11 cellular contexts compared by ENCODE assay signal in the genomic region with DNA sequence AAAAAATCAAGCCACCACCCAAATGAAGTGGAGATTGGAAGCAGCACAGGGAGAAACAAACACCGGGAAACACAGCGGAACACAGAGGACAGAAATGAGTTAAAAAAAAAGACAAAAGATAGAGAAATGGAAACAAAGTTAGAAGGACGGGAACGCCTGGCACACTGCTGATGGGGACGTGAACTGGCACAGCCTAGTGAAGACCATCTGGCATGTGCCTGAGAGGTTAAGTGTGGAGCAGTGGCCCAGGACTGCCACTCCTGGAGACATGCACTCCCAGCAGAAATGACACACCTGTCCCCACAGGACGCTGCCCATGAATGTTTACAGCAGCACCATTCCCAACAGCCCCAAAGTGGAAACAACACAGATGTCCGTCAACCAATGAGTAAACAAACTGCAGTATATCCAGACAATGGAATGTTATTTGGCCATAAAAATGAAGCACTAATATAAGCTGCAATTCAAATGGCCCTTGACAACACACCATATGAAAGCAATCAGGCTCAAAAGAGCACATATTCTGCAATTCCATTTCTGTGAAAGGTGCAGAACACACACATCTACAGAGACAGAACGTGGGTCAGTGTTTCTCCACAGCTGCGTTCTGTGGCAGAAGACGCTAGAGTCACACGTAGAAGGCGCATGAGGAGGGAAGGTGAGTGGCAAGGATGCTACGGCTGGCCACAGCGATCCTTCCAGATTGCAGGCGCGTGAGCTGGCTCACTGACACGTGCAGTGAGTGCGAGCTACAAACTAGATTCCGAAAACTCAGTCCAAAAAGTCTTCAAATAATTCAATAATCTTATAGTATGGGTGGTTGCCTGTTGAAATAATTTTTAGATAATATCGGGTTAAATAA. TPM values are rescaled to one million over a fixed set of nuclear protein-coding genes. Genes with fewer than 3 reads are reported as not detected.
DNase-seq lines count a peak whose midpoint lies in the region; ATAC-seq and TF ChIP-seq lines count a peak whose summit lies in the region.
"Had no signal": no experiment of that assay in that cellular context is flagged by ENCODE, and none has a peak within 500 bp of the region (broad histone marks: within the 10 kb centered on the region; RNA-seq: fewer than 3 reads in every experiment).

No MANE protein-coding gene starts in this region.

- peaks cover 23% of the 10 kb centered on the region for H3K4me1 Mint-ChIP-seq in activated T-helper 17 cell treated with anti-CD3 and anti-CD28 coated beads, Interleukin-2, amount 50 U/mL, for 72 hours
- peaks cover 11% of the 10 kb centered on the region for H3K4me1 Mint-ChIP-seq in mesothelial cell of epicardium

- H3K27ac Mint-ChIP-seq in activated T-helper 17 cell treated with anti-CD3 and anti-CD28 coated beads, Interleukin-2, amount 50 U/mL, for 72 hours: peak overlapping the region; percentile 15
- H3K27ac Mint-ChIP-seq in mesothelial cell of epicardium: peak overlapping the region; percentile 7
- H3K27ac Mint-ChIP-seq: activated B cell treated with CpG ODN at 0.5 μM for 24 hours; activated T-cell treated with anti-CD3 and anti-CD28 coated beads, Interleukin-2, amount 50 U/mL, for 72 hours had no signal

- DNase-seq in AG10803 (ENCODE audit: low read depth) (peak; percentile 70), DMS79 treated with DMSO at 0.1 percent for 48 hours (lab: John Stamatoyannopoulos, UW) (peak; percentile 71), mesothelial cell of epicardium (ENCODE audit: low spot score in 2 of 2, unreplicated experiment in 2 of 2) (no peak), cerebellum (ENCODE audit: low spot score) (no peak), NCI-H2196 treated with DMSO at 0.1 percent for 48 hours (lab: John Stamatoyannopoulos, UW; ENCODE audit: unreplicated experiment) (no peak)
- DNase-seq in activated CD4-positive, CD25-positive, alpha-beta regulatory T cell treated with anti-CD3 and anti-CD28 coated beads, Interleukin-2, amount 50 U/mL, for 72 hours: no peak
- DNase-seq: activated B cell treated with CpG ODN at 0.5 μM for 24 hours; activated T-cell treated with anti-CD3 and anti-CD28 coated beads, Interleukin-2, amount 50 U/mL, for 72 hours; brain microvascular endothelial cell; Caco-2 had no signal

- ATAC-seq in activated T-helper 17 cell treated with anti-CD3 and anti-CD28 coated beads, Interleukin-2, amount 50 U/mL, for 72 hours (replicated peaks): no peak
- ATAC-seq: activated T-cell treated with anti-CD3 and anti-CD28 coated beads, Interleukin-2, amount 50 U/mL, for 72 hours had no signal

- TF ChIP-seq CTCF in AG10803 (conservative IDR thresholded peaks at IDR 0.05; ENCODE audit: low read length): no peak
- TF ChIP-seq CTCF in mesothelial cell of epicardium (IDR thresholded peaks at IDR 0.05; ENCODE audit: unreplicated experiment): no peak

- H3K4me3 ChIP-seq in AG10803 (ENCODE audit: low read length): 0 out of 2 replicates have a peak overlapping the region, but pooled peaks have one; percentile 23

- H3K36me3 Mint-ChIP-seq in activated T-helper 17 cell treated with anti-CD3 and anti-CD28 coated beads, Interleukin-2, amount 50 U/mL, for 72 hours (ENCODE audit: low read depth): peaks cover 47% of the 10 kb centered on the region
- peaks cover 2% of the 10 kb centered on the region for H3K36me3 Mint-ChIP-seq in mesothelial cell of epicardium

- no peaks in the 10 kb centered on the region for H3K27me3 Mint-ChIP-seq in activated T-helper 17 cell treated with anti-CD3 and anti-CD28 coated beads, Interleukin-2, amount 50 U/mL, for 72 hours
- H3K27me3 Mint-ChIP-seq in mesothelial cell of epicardium (ENCODE audit: low read depth): no peaks in the 10 kb centered on the region
- H3K27me3 Mint-ChIP-seq: activated B cell treated with CpG ODN at 0.5 μM for 24 hours had no signal

- no peaks in the 10 kb centered on the region for H3K9me3 Mint-ChIP-seq in activated T-helper 17 cell treated with anti-CD3 and anti-CD28 coated beads, Interleukin-2, amount 50 U/mL, for 72 hours
- no peaks in the 10 kb centered on the region for H3K9me3 Mint-ChIP-seq in mesothelial cell of epicardium
- H3K9me3 Mint-ChIP-seq: activated B cell treated with CpG ODN at 0.5 μM for 24 hours; activated T-cell treated with anti-CD3 and anti-CD28 coated beads, Interleukin-2, amount 50 U/mL, for 72 hours had no signal

- no peak overlapping the region for H3K4me3 Mint-ChIP-seq in activated T-helper 17 cell treated with anti-CD3 and anti-CD28 coated beads, Interleukin-2, amount 50 U/mL, for 72 hours
- no peak overlapping the region for H3K4me3 Mint-ChIP-seq in mesothelial cell of epicardium
- H3K4me3 Mint-ChIP-seq: activated B cell treated with CpG ODN at 0.5 μM for 24 hours; activated T-cell treated with anti-CD3 and anti-CD28 coated beads, Interleukin-2, amount 50 U/mL, for 72 hours had no signal

RNA-seq across cellular contexts. Expression of a gene that starts 24.6 kb away (rescaled TPM):
- 10 to 100 TPM; 35.0 to 42.5 TPM for total RNA-seq in activated T-helper 17 cell treated with anti-CD3 and anti-CD28 coated beads, Interleukin-2, amount 50 U/mL, for 72 hours
- total RNA-seq in mesothelial cell of epicardium (45.7 to 51.5 TPM (median 50.1 TPM) in 3 replicates), cerebellum (16.6 TPM)

RNA-seq across cellular contexts. Expression of a gene that starts 25.1 kb away (rescaled TPM):
- 10 to 100 TPM; 88.3 to 91.3 TPM for total RNA-seq in activated T-helper 17 cell treated with anti-CD3 and anti-CD28 coated beads, Interleukin-2, amount 50 U/mL, for 72 hours
- total RNA-seq in mesothelial cell of epicardium (125 to 135 TPM (median 133 TPM) in 3 replicates), cerebellum (57.4 TPM)

RNA-seq across cellular contexts. Expression of a gene that starts 53.8 kb away (rescaled TPM):
- total RNA-seq in activated T-helper 17 cell treated with anti-CD3 and anti-CD28 coated beads, Interleukin-2, amount 50 U/mL, for 72 hours: under 1 TPM in 1 of 2 donors, not detected in 1; 0.16 TPM
- total RNA-seq in mesothelial cell of epicardium (33.0 to 37.2 TPM (median 36.0 TPM) in 3 replicates), cerebellum (19.1 TPM)
- total RNA-seq: activated B cell treated with CpG ODN at 0.5 μM for 24 hours had no signal

Comparison
In these comparisons a context has a peak if more than half of its experiments do, and no peak if none do; other contexts are left out.
1. DNase-seq: peak in AG10803 (single experiment) and DMS79 treated with DMSO at 0.1 percent for 48 hours (single experiment); none in mesothelial cell of epicardium (0 of 2), cerebellum (single experiment), activated CD4-positive, CD25-positive, alpha-beta regulatory T cell treated with anti-CD3 and anti-CD28 coated beads, Interleukin-2, amount 50 U/mL, for 72 hours (single experiment) and NCI-H2196 treated with DMSO at 0.1 percent for 48 hours (single experiment).
2. RNA of a gene that starts 53.8 kb away (total RNA-seq): 33.0 to 37.2 TPM in mesothelial cell of epicardium and 19.1 TPM in cerebellum (single experiment); 0.16 TPM in activated T-helper 17 cell treated with anti-CD3 and anti-CD28 coated beads, Interleukin-2, amount 50 U/mL, for 72 hours; every median in the first group is over 10 times any median in the second.